In genomic region chr11:121810291-121810690, GRCh38 we compare ENCODE assay signal across 18 cellular contexts.
DNase-seq lines count a peak whose midpoint lies in the region; FAIRE-seq and TF ChIP-seq lines count a peak whose summit lies in the region.
"Had no signal": no experiment of that assay in that cellular context is flagged by ENCODE, and none has a peak within 500 bp of the region (broad histone marks: within the 10 kb centered on the region; RNA-seq: fewer than 3 reads in every experiment).

No MANE protein-coding gene starts in this region.

- DNase-seq in AG04450 (ENCODE audit: low read depth, low spot score) (peak; percentile 34), M059J (ENCODE audit: low read depth) (peak; percentile 89), cardiac fibroblast (ENCODE audit: low read depth in 2 of 2) (peak; percentile 34 to 69), small intestine (no peak), GM20000 (ENCODE audit: low spot score) (no peak), NCI-H82 (lab: John Stamatoyannopoulos, UW) (no peak), foreskin melanocyte (no peak)
- DNase-seq: activated gamma-delta T cell treated with Interleukin-2 at 50 U/mL for 16 hours; DMS53; NCI-H1694 treated with DMSO at 0.1 percent for 48 hours; NCI-H774; stimulated activated CD4-positive, alpha-beta T cell treated with anti-CD3 and anti-CD28 coated beads, Interleukin-15, amount 100 ng/mL, for 24 hours had no signal

- H3K4me1 ChIP-seq in muscle layer of duodenum (ENCODE audit: control insufficient read depth in 1 of 2, insufficient read depth in 2 of 2, low read length in 2 of 2) (peaks cover 0 to 3% of the 10 kb centered on the region in 2 donors), small intestine (ENCODE audit: control insufficient read depth in 2 of 2, insufficient read depth in 1 of 2, low read depth in 1 of 2, low read length in 1 of 2) (no peaks in the 10 kb centered on the region)
- H3K4me1 ChIP-seq: A549, parathyroid adenoma, tibial nerve had no signal

- H3K4me3 ChIP-seq in AG04450 (ENCODE audit: low read depth, low read length), result peak overlapping the region; percentile 23
- no peak overlapping the region for H3K4me3 ChIP-seq in cardiac fibroblast (replicated peaks in 1 of 2; ENCODE audit: low read depth in 2 of 2, low read length in 2 of 2)
- H3K4me3 ChIP-seq in muscle layer of duodenum (ENCODE audit: low read depth in 1 of 2, low read length in 2 of 2), result no peak overlapping the region
- no peak overlapping the region for H3K4me3 ChIP-seq in small intestine (ENCODE audit: low read depth in 1 of 2, low read length in 2 of 2)
- H3K4me3 ChIP-seq: A549, lung, tibial nerve had no signal

- FAIRE-seq in small intestine (lab: Jason Lieb, UNC), result no peak
- FAIRE-seq: A549 had no signal

- CTCF ChIA-PET in AG04450 (lab: Charles Lee), result no interaction called here

- POLR2A ChIA-PET in AG04450 (lab: Yijun Ruan, JAX), result no interaction called here

- no peak for TF ChIP-seq CTCF in AG04450 (IDR thresholded peaks at IDR 0.05; ENCODE audit: low read depth, low read length)
- no peak for TF ChIP-seq CTCF in cardiac fibroblast (IDR thresholded peaks at IDR 0.05; ENCODE audit: low read depth, low read length)
- no peak for TF ChIP-seq CTCF in GM20000 (IDR thresholded peaks at IDR 0.05; ENCODE audit: extremely low read depth, missing control alignments)

- H3K27me3 ChIP-seq in AG04450 (ENCODE audit: control insufficient read depth, insufficient read depth, low read length), result no peaks in the 10 kb centered on the region
- H3K27me3 ChIP-seq in muscle layer of duodenum (ENCODE audit: low read depth, low read length), result no peaks in the 10 kb centered on the region
- H3K27me3 ChIP-seq in small intestine (ENCODE audit: control insufficient read depth in 2 of 2, insufficient read depth in 2 of 2, low read length in 2 of 2), result no peaks in the 10 kb centered on the region
- H3K27me3 ChIP-seq: tibial nerve had no signal

- peak overlapping the region; percentile 73 for H3K27ac ChIP-seq in AG04450 (ENCODE audit: low read depth, low read length)
- H3K27ac ChIP-seq in muscle layer of duodenum (ENCODE audit: low read length), result peak overlapping the region; percentile 21
- no peak overlapping the region for H3K27ac ChIP-seq in small intestine (ENCODE audit: low read depth in 1 of 2, low read length in 1 of 2)
- H3K27ac ChIP-seq: A549, KMS-11, parathyroid adenoma had no signal

- 48 to 56% (median 52%) methylated on average over 4 of the region's 4 CpGs for WGBS in small intestine, 3 donors

- H3K36me3 ChIP-seq in muscle layer of duodenum (ENCODE audit: control insufficient read depth in 1 of 2, insufficient read depth in 2 of 2, low read length in 2 of 2), result no peaks in the 10 kb centered on the region
- no peaks in the 10 kb centered on the region for H3K36me3 ChIP-seq in small intestine (ENCODE audit: control insufficient read depth in 2 of 2, insufficient read depth in 2 of 2, low read length in 2 of 2)
- H3K36me3 ChIP-seq: tibial nerve had no signal

- H3K9me3 ChIP-seq in AG04450 (ENCODE audit: control insufficient read depth, insufficient read depth, low read length) (no peaks in the 10 kb centered on the region; the same call in 1 of the 2 replicates), muscle layer of duodenum (ENCODE audit: control insufficient read depth in 1 of 2, low read length in 2 of 2) (peaks cover 0 to 12% of the 10 kb centered on the region in 2 donors), small intestine (ENCODE audit: control insufficient read depth, low read depth) (no peaks in the 10 kb centered on the region)
- H3K9me3 ChIP-seq: A549 had no signal

Comparison
In these comparisons a context has a peak if more than half of its experiments do, and no peak if none do; other contexts are left out.
1. DNase-seq: peak in AG04450 (single experiment), M059J (single experiment) and cardiac fibroblast (2 of 2); none in small intestine (single experiment), GM20000 (single experiment), NCI-H82 (single experiment) and foreskin melanocyte (single experiment).
2. H3K27ac ChIP-seq: peak in AG04450 (single experiment) and muscle layer of duodenum (single experiment); none in small intestine (0 of 2).